28 cellular contexts compared by ENCODE assay signal in genomic region chr15:53295574-53295973, GRCh38.
"Had no signal": no experiment of that assay in that cellular context is flagged by ENCODE, and none has a peak within 500 bp of the region (broad histone marks: within the 10 kb centered on the region; RNA-seq: fewer than 3 reads in every experiment).

No MANE protein-coding gene starts in this region.

- H3K27ac ChIP-seq: neural progenitor cell, ovary, parathyroid adenoma, psoas muscle, skin epidermis, spleen, suprapubic skin, testis, tibial artery, transverse colon, upper lobe of right lung, uterus had no signal

- ATAC-seq: natural killer cell; psoas muscle; right cardiac atrium; sciatic nerve; stimulated activated memory B cell treated with anti-CD40 and anti-IgM and Interleukin-4, amounts not matched to agents 10 μg/mL and 1 μg/mL and 100 μg/mL, for 72 hours; stimulated activated naive CD8-positive, alpha-beta T cell treated with anti-CD3 and anti-CD28 coated beads, Interleukin-15, amount 100 ng/mL, for 72 hours; stimulated activated naive CD8-positive, alpha-beta T cell treated with anti-CD3 and anti-CD28 coated beads, Interleukin-15, Interleukin-2, amounts not matched to agents 100 U/mL and 50 U/mL, for 24 hours; upper lobe of right lung had no signal

- H3K36me3 ChIP-seq: neural progenitor cell, ovary, spleen, suprapubic skin, tibial artery, transverse colon, upper lobe of right lung, uterus had no signal

- H3K4me3 ChIP-seq: neural progenitor cell, ovary, psoas muscle, skin epidermis, smooth muscle cell, spleen, suprapubic skin, testis, tibial artery, transverse colon, upper lobe of right lung, uterus had no signal

- H3K27me3 ChIP-seq: neural progenitor cell, ovary, spleen, suprapubic skin, testis, tibial artery, transverse colon, upper lobe of right lung, uterus had no signal

- DNase-seq: natural killer cell; occipital lobe; ovary; posterior cingulate gyrus; psoas muscle; right cardiac atrium; spleen; stimulated activated CD4-positive, alpha-beta T cell treated with anti-CD3 and anti-CD28 coated beads, Interleukin-12 subunit alpha, Interleukin-12 subunit beta, amount 100 ng/mL, for 4 hours; stimulated activated CD4-positive, alpha-beta T cell treated with anti-CD3 and anti-CD28 coated beads, Interleukin-1b, Interleukin-23, amount 100 ng/mL, for 48 hours; stimulated activated CD4-positive, alpha-beta T cell treated with anti-CD3 and anti-CD28 coated beads, Interleukin-4, amount 100 ng/mL, for 1 hour; stimulated activated CD4-positive, alpha-beta T cell treated with anti-CD3 and anti-CD28 coated beads, Interleukin-4, amount 100 ng/mL, for 4 hours; stimulated activated CD8-positive, alpha-beta memory T cell treated with anti-CD3 and anti-CD28 coated beads, Interleukin-4, amount 100 ng/mL, for 48 hours; stimulated activated naive CD4-positive, alpha-beta T cell; stimulated activated naive CD8-positive, alpha-beta T cell treated with anti-CD3 and anti-CD28 coated beads, Interleukin-15, amount 100 ng/mL, for 72 hours; stimulated activated naive CD8-positive, alpha-beta T cell treated with anti-CD3 and anti-CD28 coated beads, Interleukin-15, Interleukin-2, amounts not matched to agents 100 U/mL and 50 U/mL, for 24 hours; substantia nigra; testis; tibial artery; transverse colon; upper lobe of right lung; uterus had no signal

- H3K4me1 ChIP-seq: parathyroid adenoma, psoas muscle, spleen, suprapubic skin, testis, tibial artery, transverse colon, upper lobe of right lung, uterus had no signal

- H3K9me3 ChIP-seq: ovary, psoas muscle, spleen, suprapubic skin, testis, tibial artery, transverse colon, upper lobe of right lung, uterus had no signal
